ENCODE assay signal across 1 cellular context in genomic region chr9:135886147-135886981, GRCh38.
TF ChIP-seq lines count a peak whose summit lies in the region.

No MANE protein-coding gene starts in this region.

TF ChIP-seq in SK-N-SH, 30 proteins besides CTCF, POLR2A, EP300 and RAD21 (continued from another document):
- TF ChIP-seq, protein P1, sequence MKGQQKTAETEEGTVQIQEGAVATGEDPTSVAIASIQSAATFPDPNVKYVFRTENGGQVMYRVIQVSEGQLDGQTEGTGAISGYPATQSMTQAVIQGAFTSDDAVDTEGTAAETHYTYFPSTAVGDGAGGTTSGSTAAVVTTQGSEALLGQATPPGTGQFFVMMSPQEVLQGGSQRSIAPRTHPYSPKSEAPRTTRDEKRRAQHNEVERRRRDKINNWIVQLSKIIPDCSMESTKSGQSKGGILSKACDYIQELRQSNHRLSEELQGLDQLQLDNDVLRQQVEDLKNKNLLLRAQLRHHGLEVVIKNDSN (IDR thresholded peaks at IDR 0.05; ENCODE audit: borderline replicate concordance, low read depth) = no peak
- TF ChIP-seq FOXM1 (IDR thresholded peaks at IDR 0.05; ENCODE audit: low read depth) (no peak), NFIC (IDR thresholded peaks at IDR 0.05; ENCODE audit: borderline replicate concordance) (no peak), GABPA (IDR thresholded peaks at IDR 0.05; ENCODE audit: low read depth) (no peak), POLR2AphosphoS5 (IDR thresholded peaks at IDR 0.05; ENCODE audit: low read depth, low read length) (no peak), SMC3 (IDR thresholded peaks at IDR 0.05; ENCODE audit: low read depth, low read length) (no peak), RXRA (IDR thresholded peaks at IDR 0.05; ENCODE audit: borderline replicate concordance, low read depth) (no peak), YY1 (IDR thresholded peaks at IDR 0.05; ENCODE audit: low read depth) (no peak), JUND (IDR thresholded peaks at IDR 0.05) (no peak)
- TF ChIP-seq, protein P2, sequence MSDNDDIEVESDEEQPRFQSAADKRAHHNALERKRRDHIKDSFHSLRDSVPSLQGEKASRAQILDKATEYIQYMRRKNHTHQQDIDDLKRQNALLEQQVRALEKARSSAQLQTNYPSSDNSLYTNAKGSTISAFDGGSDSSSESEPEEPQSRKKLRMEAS (IDR thresholded peaks at IDR 0.05; ENCODE audit: low read depth) = no peak
- TF ChIP-seq, protein P3, sequence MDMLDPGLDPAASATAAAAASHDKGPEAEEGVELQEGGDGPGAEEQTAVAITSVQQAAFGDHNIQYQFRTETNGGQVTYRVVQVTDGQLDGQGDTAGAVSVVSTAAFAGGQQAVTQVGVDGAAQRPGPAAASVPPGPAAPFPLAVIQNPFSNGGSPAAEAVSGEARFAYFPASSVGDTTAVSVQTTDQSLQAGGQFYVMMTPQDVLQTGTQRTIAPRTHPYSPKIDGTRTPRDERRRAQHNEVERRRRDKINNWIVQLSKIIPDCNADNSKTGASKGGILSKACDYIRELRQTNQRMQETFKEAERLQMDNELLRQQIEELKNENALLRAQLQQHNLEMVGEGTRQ (IDR thresholded peaks at IDR 0.05; ENCODE audit: borderline replicate concordance, low read depth, low read length) = no peak
